8 cellular contexts compared by ENCODE assay signal in the genomic region with DNA sequence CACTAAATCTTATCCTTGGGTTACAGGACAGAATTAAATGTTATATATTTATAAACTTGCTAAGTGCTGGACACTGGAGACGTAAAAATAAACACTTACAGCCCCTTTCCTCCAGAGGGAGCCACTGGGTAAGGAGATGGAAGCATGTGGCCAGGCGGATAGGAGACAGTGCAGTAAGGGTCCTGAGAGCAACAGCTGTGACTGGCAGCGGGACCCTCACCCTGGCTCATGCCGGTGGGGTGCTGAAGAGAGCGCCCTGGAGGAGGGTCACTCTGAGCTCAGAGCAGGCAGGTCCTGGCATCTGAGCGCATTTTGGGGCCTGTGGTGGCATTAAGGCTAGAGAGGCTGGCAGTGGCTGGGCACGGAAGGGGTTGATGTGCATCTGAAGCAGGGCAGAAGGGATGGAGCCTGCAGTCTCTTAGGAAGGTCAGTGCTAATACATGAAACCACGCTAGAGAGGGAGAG. TPM values are rescaled to one million over a fixed set of nuclear protein-coding genes. Genes with fewer than 3 reads are reported as not detected.
DNase-seq lines count a peak whose midpoint lies in the region; ATAC-seq, FAIRE-seq and TF ChIP-seq lines count a peak whose summit lies in the region.

No MANE protein-coding gene starts in this region.

- H3K27ac ChIP-seq in OCI-LY3 (ENCODE audit: low read length) (no peak overlapping the region), mesendoderm (ENCODE audit: low read depth, low read length) (no peak overlapping the region)

- H3K4me2 ChIP-seq in OCI-LY3 (ENCODE audit: low read length) (no peak overlapping the region), mesendoderm (ENCODE audit: low read length) (no peak overlapping the region)

- no peak for DNase-seq in BJ (ENCODE audit: low read depth)
- peak; percentile 55 for DNase-seq in GM12865 (ENCODE audit: low read depth)
- peak; percentile 41 for DNase-seq in bronchial epithelial cell (ENCODE audit: low read depth)
- DNase-seq in mesendoderm: peak; percentile 72
- DNase-seq in nucleus accumbens (lab: John Stamatoyannopoulos, UW): no peak
- DNase-seq in OCI-M2 (lab: John Stamatoyannopoulos, UW; ENCODE audit: unreplicated experiment): no peak

- no peak overlapping the region for H4K5ac ChIP-seq in mesendoderm (ENCODE audit: low read length)

- no peak overlapping the region for H3K56ac ChIP-seq in mesendoderm (ENCODE audit: low read length)

- no CpG with 5 or more reads among the region's 8 CpGs for WGBS in mesendoderm (ENCODE audit: extremely low coverage, insufficient coverage, low lambda C conversion rate)

- H3K4me1 ChIP-seq in OCI-LY3 (ENCODE audit: low read length) (no peaks in the 10 kb centered on the region), mesendoderm (ENCODE audit: control insufficient read depth, low read depth, low read length) (no peaks in the 10 kb centered on the region)

- POLR2A ChIA-PET in BJ (lab: Charles Lee): no interaction called here

- TF ChIP-seq CTCF in BJ (IDR thresholded peaks at IDR 0.05; ENCODE audit: insufficient read depth, low read depth, low read length) (peak; percentile 70), GM12865 (IDR thresholded peaks at IDR 0.05; ENCODE audit: insufficient read depth, low read depth, low read length, missing control alignments) (peak; percentile 57), OCI-LY3 (IDR thresholded peaks at IDR 0.05; ENCODE audit: low read depth, low read length) (peak; percentile 56), bronchial epithelial cell (IDR thresholded peaks at IDR 0.05; ENCODE audit: insufficient read depth, low read length, severe bottlenecking) (peak; percentile 50)

- peaks cover 37% of the 10 kb centered on the region for H4K20me1 ChIP-seq in OCI-LY3 (ENCODE audit: insufficient read depth, low read length)

- H3K79me2 ChIP-seq in OCI-LY3 (ENCODE audit: low read length) (peaks cover 42% of the 10 kb centered on the region), mesendoderm (ENCODE audit: control insufficient read depth, insufficient read depth, low read length) (no peaks in the 10 kb centered on the region)

- peaks cover 64% of the 10 kb centered on the region for H3K36me3 ChIP-seq in BJ (ENCODE audit: control insufficient read depth, insufficient read depth, low read length)
- H3K36me3 ChIP-seq in OCI-LY3 (replicated peaks; ENCODE audit: low read depth, low read length): peaks cover 89% of the 10 kb centered on the region
- H3K36me3 ChIP-seq in bronchial epithelial cell (ENCODE audit: control insufficient read depth, insufficient read depth, low read length): peaks cover 43% of the 10 kb centered on the region
- peaks cover 38% of the 10 kb centered on the region for H3K36me3 ChIP-seq in mesendoderm (ENCODE audit: control insufficient read depth, insufficient read depth, low read length)

- CTCF ChIA-PET in BJ (lab: Yijun Ruan, JAX): interaction anchor here (0.8 to 3.0 kb wide), 7 partner anchors 8 to 77 kb away, joined by 3 to 9 read pairs (median 4); no protein-coding TSS in a partner anchor

- no peak overlapping the region for H2AFZ ChIP-seq in OCI-LY3 (ENCODE audit: low read depth, low read length)

- H3K9me3 ChIP-seq in OCI-LY3 (ENCODE audit: insufficient read depth, low read length): no peaks in the 10 kb centered on the region

- H3K27me3 ChIP-seq in BJ (ENCODE audit: control insufficient read depth, insufficient read depth, low read length) (no peaks in the 10 kb centered on the region), OCI-LY3 (ENCODE audit: low read depth, low read length) (no peaks in the 10 kb centered on the region), bronchial epithelial cell (ENCODE audit: control insufficient read depth, insufficient read depth, low read length) (no peaks in the 10 kb centered on the region), mesendoderm (ENCODE audit: insufficient read depth, low read length, poor library complexity) (no peaks in the 10 kb centered on the region)

- no peak overlapping the region for H3K4ac ChIP-seq in mesendoderm (ENCODE audit: low read depth, low read length)

- H3K9ac ChIP-seq in OCI-LY3 (ENCODE audit: low read length) (no peak overlapping the region), mesendoderm (ENCODE audit: low read length) (no peak overlapping the region)

- no peak overlapping the region for H3K18ac ChIP-seq in mesendoderm (ENCODE audit: low read length)

- H2BK5ac ChIP-seq in mesendoderm (ENCODE audit: low read length): no peak overlapping the region

- H2BK120ac ChIP-seq in mesendoderm (ENCODE audit: low read depth, low read length): no peak overlapping the region

- H2BK15ac ChIP-seq in mesendoderm (replicated peaks; ENCODE audit: low read depth): no peak overlapping the region

- H3K23ac ChIP-seq in mesendoderm (ENCODE audit: low read length): no peak overlapping the region

- ATAC-seq in HG02852 (IDR thresholded peaks at IDR 0.05; ENCODE audit: unreplicated experiment): no peak

- no peak overlapping the region for H4K8ac ChIP-seq in mesendoderm (ENCODE audit: low read depth, low read length)

- H3K4me3 ChIP-seq in BJ (ENCODE audit: low read depth, low read length): no peak overlapping the region
- no peak overlapping the region for H3K4me3 ChIP-seq in GM12865 (ENCODE audit: low read depth, low read length)
- H3K4me3 ChIP-seq in OCI-LY3 (ENCODE audit: low read length): no peak overlapping the region
- no peak overlapping the region for H3K4me3 ChIP-seq in bronchial epithelial cell (ENCODE audit: low read depth, low read length)
- H3K4me3 ChIP-seq in mesendoderm (ENCODE audit: low read length): no peak overlapping the region

- H3K79me1 ChIP-seq in mesendoderm (ENCODE audit: low read length): peaks cover 3% of the 10 kb centered on the region

- FAIRE-seq in bronchial epithelial cell (lab: Jason Lieb, UNC): no peak

- no peak overlapping the region for H2AK5ac ChIP-seq in mesendoderm (ENCODE audit: low read length)

RNA-seq across cellular contexts. Expression of a gene that starts 16.0 kb away (rescaled TPM):
- polyA plus RNA-seq in BJ (2011; rRNA removed): 458 and 510 TPM in 2 replicates
- 407 and 730 TPM in 2 replicates for polyA minus RNA-seq in BJ (2011; rRNA and poly(A)+ RNA removed)
- total RNA-seq in bronchial epithelial cell: 202 and 256 TPM in 2 replicates
- polyA plus RNA-seq in mesendoderm (2013, experiment 1 of 2): 140 TPM
- 137 TPM for polyA plus RNA-seq in mesendoderm (2013, experiment 2 of 2)

RNA-seq across cellular contexts. Expression of a gene that starts 55.4 kb away (rescaled TPM):
- polyA plus RNA-seq in BJ (2011; rRNA removed): 63.7 and 67.6 TPM in 2 replicates
- 24.8 and 46.0 TPM in 2 replicates for polyA minus RNA-seq in BJ (2011; rRNA and poly(A)+ RNA removed)
- 47.6 and 60.8 TPM in 2 replicates for total RNA-seq in bronchial epithelial cell
- polyA plus RNA-seq in mesendoderm (2013, experiment 1 of 2): 80.0 TPM
- 79.2 TPM for polyA plus RNA-seq in mesendoderm (2013, experiment 2 of 2)

Comparison
In these comparisons a context has a peak if more than half of its experiments do, and no peak if none do; other contexts are left out.
1. DNase-seq: peak in GM12865 (single experiment), bronchial epithelial cell (single experiment) and mesendoderm (single experiment); none in BJ (single experiment), nucleus accumbens (0 of 56) and OCI-M2 (single experiment).
2. Peak in every context shown above with its lines, with median percentiles within 50 percentile points of each other: CTCF ChIP-seq.